8 cellular contexts compared by ENCODE assay signal in genomic region chr2:70115646-70116442, GRCh38. TPM values are rescaled to one million over a fixed set of nuclear protein-coding genes. Genes with fewer than 3 reads are reported as not detected.
A peak's percentile ranks its signal among the peaks of the same experiment; 100 is the strongest.
DNase-seq lines count a peak whose midpoint lies in the region; ATAC-seq lines count a peak whose summit lies in the region.

No MANE protein-coding gene starts in this region.

- DNase-seq in NCI-H510A treated with DMSO at 0.1 percent for 48 hours (lab: John Stamatoyannopoulos, UW), result peak; percentile 45
- DNase-seq in NCI-H510A (lab: John Stamatoyannopoulos, UW), result no peak
- peak in 13 of 49 donors; percentile 17 to 41 (median 24) for DNase-seq in substantia nigra (lab: John Stamatoyannopoulos, UW)
- no peak for DNase-seq in H4 (ENCODE audit: low spot score)
- no peak for DNase-seq in NCI-H187 treated with DMSO at 0.1 percent for 48 hours (lab: John Stamatoyannopoulos, UW)
- DNase-seq in NCI-H2081 treated with DMSO at 0.1 percent for 48 hours (lab: John Stamatoyannopoulos, UW), result no peak

- H3K27ac ChIP-seq in substantia nigra (ENCODE audit: low read depth, low read length, poor library complexity, severe bottlenecking), result peak overlapping the region; percentile 6

- peak; percentile 67 for ATAC-seq in HG03175 (IDR thresholded peaks at IDR 0.05; ENCODE audit: unreplicated experiment)
- peak; percentile 43 for ATAC-seq in esophagus mucosa

RNA-seq across cellular contexts. Expression of gene PCBP1, which starts 28.6 kb away (rescaled TPM):
- total RNA-seq in esophagus mucosa, result 214 TPM
- total RNA-seq in H4 (2014; rRNA removed; shearing (Covaris generic)), result 15.1 and 23.2 TPM in 2 replicates
